In the genomic region with DNA sequence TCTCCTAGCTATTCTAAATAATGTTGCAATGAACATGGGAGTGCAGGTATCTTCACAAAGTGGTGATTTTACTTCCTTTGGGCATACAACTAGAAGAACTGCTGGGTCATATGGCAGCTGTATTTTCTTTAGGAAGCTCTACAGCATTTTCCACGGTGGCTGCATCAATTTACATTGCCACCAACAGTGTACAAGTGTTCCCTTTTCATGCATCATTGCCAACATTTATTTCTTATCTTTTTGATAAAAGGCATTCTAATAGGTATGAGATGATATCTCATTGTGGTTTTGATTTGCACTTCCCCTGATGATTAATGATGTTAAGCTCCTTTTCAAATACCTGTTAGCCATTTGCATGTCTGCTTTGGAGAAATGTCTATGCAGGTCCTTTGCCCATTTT, we compare ENCODE assay signal across 26 cellular contexts.
"Had no signal": no experiment of that assay in that cellular context is flagged by ENCODE, and none has a peak within 500 bp of the region (broad histone marks: within the 10 kb centered on the region; RNA-seq: fewer than 3 reads in every experiment).

No MANE protein-coding gene starts in this region.

- FAIRE-seq: keratinocyte, pancreas, small intestine, urothelium cell line had no signal

- H3K9me3 ChIP-seq: pancreas, prostate gland, sigmoid colon, thoracic aorta had no signal

- H3K4me3 Mint-ChIP-seq: activated B cell treated with CpG ODN at 0.5 μM for 24 hours; activated CD8-positive, alpha-beta T cell treated with anti-CD3 and anti-CD28 coated beads for 36 hours; activated naive CD8-positive, alpha-beta T cell treated with anti-CD3 and anti-CD28 coated beads, Interleukin-2, amount 50 U/mL, for 24 hours; activated T-cell treated with anti-CD3 and anti-CD28 coated beads, Interleukin-2, amount 50 U/mL, for 4 hours; activated T-helper 17 cell treated with anti-CD3 and anti-CD28 coated beads, Interleukin-2, amount 50 U/mL, for 72 hours; nephron; stimulated activated effector memory CD8-positive, alpha-beta T cell treated with anti-CD3 and anti-CD28 coated beads, Interleukin-12 subunit alpha, Interleukin-12 subunit beta, amount 100 ng/mL, for 72 hours; stimulated activated naive CD8-positive, alpha-beta T cell treated with anti-CD3 and anti-CD28 coated beads, Interleukin-15, Interleukin-2, amounts not matched to agents 100 ng/mL and 50 ng/mL, for 24 hours had no signal

- ATAC-seq: activated CD8-positive, alpha-beta T cell treated with anti-CD3 and anti-CD28 coated beads for 36 hours; activated naive CD8-positive, alpha-beta T cell treated with anti-CD3 and anti-CD28 coated beads, Interleukin-2, amount 50 U/mL, for 24 hours; activated T-cell treated with anti-CD3 and anti-CD28 coated beads, Interleukin-2, amount 50 U/mL, for 4 hours; left cardiac atrium; pancreas; stimulated activated effector memory CD8-positive, alpha-beta T cell treated with anti-CD3 and anti-CD28 coated beads, Interleukin-12 subunit alpha, Interleukin-12 subunit beta, amount 100 ng/mL, for 72 hours had no signal

- H3K27ac Mint-ChIP-seq: activated B cell treated with CpG ODN at 0.5 μM for 24 hours; activated CD8-positive, alpha-beta T cell treated with anti-CD3 and anti-CD28 coated beads for 36 hours; activated naive CD8-positive, alpha-beta T cell treated with anti-CD3 and anti-CD28 coated beads, Interleukin-2, amount 50 U/mL, for 24 hours; nephron; stimulated activated effector memory CD8-positive, alpha-beta T cell treated with anti-CD3 and anti-CD28 coated beads, Interleukin-12 subunit alpha, Interleukin-12 subunit beta, amount 100 ng/mL, for 72 hours; stimulated activated naive CD8-positive, alpha-beta T cell treated with anti-CD3 and anti-CD28 coated beads, Interleukin-15, Interleukin-2, amounts not matched to agents 100 ng/mL and 50 ng/mL, for 24 hours had no signal

- DNase-seq: activated B cell treated with CpG ODN at 0.5 μM for 24 hours; activated CD4-positive, alpha-beta T cell treated with anti-CD3 and anti-CD28 coated beads, Interleukin-2, amount 50 U/mL, for 1 hour; activated CD8-positive, alpha-beta T cell treated with anti-CD3 and anti-CD28 coated beads for 36 hours; activated gamma-delta T cell treated with Interleukin-2 at 50 U/mL for 16 hours; activated naive CD4-positive, alpha-beta T cell treated with anti-CD3 and anti-CD28 coated beads, Interleukin-2, amount 50 U/mL, for 16 hours; activated naive CD8-positive, alpha-beta T cell treated with anti-CD3 and anti-CD28 coated beads, Interleukin-2, amount 50 U/mL, for 24 hours; activated T-cell treated with anti-CD3 and anti-CD28 coated beads, Interleukin-2, amount 50 U/mL, for 4 hours; amygdala; caudate nucleus; head of caudate nucleus; hippocampal formation; left cardiac atrium; mammary epithelial cell; pancreas; retina; sigmoid colon; small intestine; stimulated activated CD4-positive, alpha-beta T cell treated with anti-CD3 and anti-CD28 coated beads, Interleukin-4, amount 100 ng/mL, for 24 hours had no signal

- H3K27ac ChIP-seq: pancreas, prostate gland, sigmoid colon, thoracic aorta had no signal

- H3K27me3 ChIP-seq: pancreas, sigmoid colon had no signal

- H3K4me3 ChIP-seq: pancreas, prostate gland, sigmoid colon, thoracic aorta had no signal

- H3K27me3 Mint-ChIP-seq: activated B cell treated with CpG ODN at 0.5 μM for 24 hours; activated CD8-positive, alpha-beta T cell treated with anti-CD3 and anti-CD28 coated beads for 36 hours; activated naive CD8-positive, alpha-beta T cell treated with anti-CD3 and anti-CD28 coated beads, Interleukin-2, amount 50 U/mL, for 24 hours; activated T-helper 17 cell treated with anti-CD3 and anti-CD28 coated beads, Interleukin-2, amount 50 U/mL, for 72 hours; stimulated activated naive CD8-positive, alpha-beta T cell treated with anti-CD3 and anti-CD28 coated beads, Interleukin-15, Interleukin-2, amounts not matched to agents 100 ng/mL and 50 ng/mL, for 24 hours had no signal
